10 cellular contexts compared by ENCODE assay signal in the genomic region with DNA sequence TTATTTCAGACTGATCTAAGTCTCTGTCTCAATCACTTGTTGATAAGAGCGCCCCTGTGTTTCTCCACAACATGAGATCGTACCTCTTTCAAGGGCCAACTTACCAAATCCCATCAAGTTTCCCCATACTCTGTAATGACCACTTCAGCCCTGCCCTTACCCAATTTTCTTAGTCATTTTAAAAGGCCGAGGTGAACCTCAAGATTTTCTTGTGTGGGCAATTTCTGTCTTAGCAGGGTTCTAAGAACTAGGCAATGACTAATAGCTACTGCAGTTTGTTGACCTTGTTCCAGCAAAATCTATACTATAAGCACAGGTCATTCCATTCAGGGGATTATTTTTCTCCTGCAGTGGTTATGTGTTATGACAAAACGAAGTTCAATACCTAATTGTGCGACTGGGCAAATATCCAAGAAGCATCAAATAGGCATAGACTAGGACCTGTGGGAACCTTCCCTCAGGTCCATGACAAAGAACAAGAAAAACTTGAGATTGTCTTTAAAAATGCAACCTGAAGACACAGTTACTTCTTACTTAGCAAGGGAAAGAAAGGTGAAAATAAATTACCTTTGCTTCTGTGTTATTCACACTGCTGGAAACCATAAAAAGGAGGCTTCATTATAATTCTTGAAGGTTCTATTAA. TPM values are rescaled to one million over a fixed set of nuclear protein-coding genes. Genes with fewer than 3 reads are reported as not detected.
A peak's percentile ranks its signal among the peaks of the same experiment; 100 is the strongest.
DNase-seq lines count a peak whose midpoint lies in the region; ATAC-seq and TF ChIP-seq lines count a peak whose summit lies in the region.
"Had no signal": no experiment of that assay in that cellular context is flagged by ENCODE, and none has a peak within 500 bp of the region (broad histone marks: within the 10 kb centered on the region; RNA-seq: fewer than 3 reads in every experiment).

No MANE protein-coding gene starts in this region.

- H3K4me1 ChIP-seq in effector memory CD4-positive, alpha-beta T cell (ENCODE audit: control insufficient read depth, insufficient read depth, low read length, poor library complexity, severe bottlenecking), result no peaks in the 10 kb centered on the region
- H3K4me1 ChIP-seq in aorta (ENCODE audit: control insufficient read depth in 1 of 2, insufficient read depth in 2 of 2, low read length in 2 of 2), result peaks cover 0 to 4% of the 10 kb centered on the region in 2 donors

- H3K27me3 ChIP-seq in effector memory CD4-positive, alpha-beta T cell (replicated peaks; ENCODE audit: control insufficient read depth, insufficient read depth, low read length, poor library complexity, severe bottlenecking), result no peaks in the 10 kb centered on the region
- H3K27me3 ChIP-seq in aorta (ENCODE audit: control insufficient read depth in 1 of 2, insufficient read depth in 2 of 2, low read length in 1 of 2), result no peaks in the 10 kb centered on the region

- WGBS in aorta, 2 donors, result 83 to 84% methylated on average over 5 of the region's 5 CpGs

- no peak for TF ChIP-seq CTCF in AG09309 (IDR thresholded peaks at IDR 0.05; ENCODE audit: control insufficient read depth, insufficient read depth, low read depth, low read length, missing control alignments)

- H3K36me3 ChIP-seq in effector memory CD4-positive, alpha-beta T cell (ENCODE audit: control insufficient read depth, insufficient read depth, low read length), result no peaks in the 10 kb centered on the region
- no peaks in the 10 kb centered on the region for H3K36me3 ChIP-seq in aorta (ENCODE audit: control insufficient read depth in 1 of 2, insufficient read depth in 2 of 2, low read length in 1 of 2)

- H3K27ac ChIP-seq in effector memory CD4-positive, alpha-beta T cell (ENCODE audit: insufficient read depth, low read length, poor library complexity, severe bottlenecking), result no peak overlapping the region
- H3K27ac ChIP-seq in aorta (ENCODE audit: low read depth in 1 of 2, low read length in 2 of 2), result no peak overlapping the region
- H3K27ac ChIP-seq: HL-60 had no signal

- H3K4me3 ChIP-seq in AG09309 (ENCODE audit: control insufficient read depth, low read depth, low read length), result no peak overlapping the region
- peak overlapping the region; percentile 39 for H3K4me3 ChIP-seq in effector memory CD4-positive, alpha-beta T cell (ENCODE audit: insufficient read depth, low read depth, low read length, poor library complexity, severe bottlenecking)
- no peak overlapping the region for H3K4me3 ChIP-seq in aorta (ENCODE audit: low read length in 2 of 2)
- H3K4me3 ChIP-seq: skin epidermis had no signal

- intact Hi-C loops in aorta (cut with DNase I), result no loop called here

- H3K9me3 ChIP-seq in effector memory CD4-positive, alpha-beta T cell (ENCODE audit: control insufficient read depth, low read length), result peaks cover 3% of the 10 kb centered on the region
- H3K9me3 ChIP-seq in aorta (ENCODE audit: control insufficient read depth, low read length), result no peaks in the 10 kb centered on the region

- DNase-seq in AG09309 (ENCODE audit: low read depth) (peak; percentile 37), M059J (ENCODE audit: low read depth) (peak; percentile 61), midbrain (lab: John Stamatoyannopoulos, UW) (no peak), NCI-H1694 (lab: John Stamatoyannopoulos, UW) (no peak), aorta (no peak)
- no peak for DNase-seq in effector memory CD4-positive, alpha-beta T cell

- peak; percentile 64 for ATAC-seq in GM18907 (IDR thresholded peaks at IDR 0.05; ENCODE audit: unreplicated experiment)
- no peak for ATAC-seq in HG03196 (IDR thresholded peaks at IDR 0.05; ENCODE audit: unreplicated experiment)
- ATAC-seq in aorta (ENCODE audit: low FRiP score), result no peak

RNA-seq across cellular contexts. Expression of a gene that starts 53.2 kb away (rescaled TPM):
- total RNA-seq in M059J (2014; rRNA removed; shearing (Covaris generic)), result 32.4 and 49.4 TPM in 2 replicates
- 10 to 100 TPM; 54.8 to 73.5 TPM for total RNA-seq in aorta
- polyA plus RNA-seq in aorta, result 10 to 100 TPM in 1 of 2 donors, 1 to 10 TPM in 1; 7.9 to 44.1 TPM

Comparison
In these comparisons a context has a peak if more than half of its experiments do, and no peak if none do; other contexts are left out.
1. DNase-seq: peak in AG09309 (single experiment) and M059J (single experiment); none in effector memory CD4-positive, alpha-beta T cell (0 of 3), midbrain (single experiment), NCI-H1694 (single experiment) and aorta (0 of 2).